10 cellular contexts compared by ENCODE assay signal in genomic region chr6:113352029-113352801, GRCh38.
DNase-seq lines count a peak whose midpoint lies in the region; ATAC-seq and TF ChIP-seq lines count a peak whose summit lies in the region.
"Had no signal": no experiment of that assay in that cellular context is flagged by ENCODE, and none has a peak within 500 bp of the region (broad histone marks: within the 10 kb centered on the region; RNA-seq: fewer than 3 reads in every experiment).

No MANE protein-coding gene starts in this region.

- H3K27me3 ChIP-seq in Caco-2 (replicated peaks; ENCODE audit: control insufficient read depth, insufficient read depth, low read length) (no peaks in the 10 kb centered on the region), body of pancreas (no peaks in the 10 kb centered on the region)
- H3K27me3 ChIP-seq in naive thymus-derived CD4-positive, alpha-beta T cell (ENCODE audit: control insufficient read depth in 2 of 2, insufficient read depth in 2 of 2, low read length in 2 of 2), result no peaks in the 10 kb centered on the region

- H3K36me3 Mint-ChIP-seq in Caco-2 (ENCODE audit: insufficient read depth, unreplicated experiment), result peaks cover 15% of the 10 kb centered on the region
- no peaks in the 10 kb centered on the region for H3K36me3 Mint-ChIP-seq in activated CD4-positive, alpha-beta memory T cell treated with anti-CD3 and anti-CD28 coated beads for 36 hours
- H3K36me3 Mint-ChIP-seq in naive thymus-derived CD4-positive, alpha-beta T cell, result no peaks in the 10 kb centered on the region
- H3K36me3 Mint-ChIP-seq: memory B cell had no signal

- TF ChIP-seq POLR2A in body of pancreas (IDR thresholded peaks at IDR 0.05) (no peak), lower leg skin (IDR thresholded peaks at IDR 0.05) (no peak)

- intact Hi-C loops in Caco-2 (cut with micrococcal nuclease; ENCODE audit: unreplicated experiment) (loop anchor here (1.0 to 5.0 kb wide), 8 partner anchors 46 to 506 kb away; no protein-coding TSS in a partner anchor), body of pancreas (cut with DNase I) (no loop called here), lower leg skin (cut with DNase I; ENCODE audit: low total_unique reads) (no loop called here)
- intact Hi-C loops in activated CD4-positive, alpha-beta memory T cell treated with anti-CD3 and anti-CD28 coated beads for 36 hours (cut with micrococcal nuclease), result no loop called here
- intact Hi-C loops in naive thymus-derived CD4-positive, alpha-beta T cell (cut with micrococcal nuclease), result no loop called here

- H3K9me3 Mint-ChIP-seq in Caco-2 (ENCODE audit: unreplicated experiment), result peaks cover 12% of the 10 kb centered on the region
- H3K9me3 Mint-ChIP-seq in activated CD4-positive, alpha-beta memory T cell treated with anti-CD3 and anti-CD28 coated beads for 36 hours, result no peaks in the 10 kb centered on the region
- peaks cover 0 to 11% (median 0%) of the 10 kb centered on the region in 11 donors for H3K9me3 Mint-ChIP-seq in naive thymus-derived CD4-positive, alpha-beta T cell
- H3K9me3 Mint-ChIP-seq: memory B cell had no signal

- 45 to 52% methylated on average over 3 of the region's 3 CpGs for WGBS in body of pancreas, 2 donors
- WGBS in lower leg skin, 2 donors, result 48 to 66% methylated on average over 3 of the region's 3 CpGs

- H3K4me1 ChIP-seq in Caco-2 (peaks cover 67% of the 10 kb centered on the region), body of pancreas (peaks cover 14% of the 10 kb centered on the region)
- H3K4me1 ChIP-seq in naive thymus-derived CD4-positive, alpha-beta T cell (ENCODE audit: control insufficient read depth in 2 of 2, insufficient read depth in 2 of 2, low read length in 2 of 2), result no peaks in the 10 kb centered on the region

- TSS peak; percentile 53 for BruUV-seq in Caco-2 (replicated peaks; lab: Mats Ljungman, UMichigan)

- peak; percentile 90 to 96 for DNase-seq in Caco-2
- peak; percentile 87 for DNase-seq in LHCN-M2 (ENCODE audit: low read depth)
- DNase-seq in body of pancreas, result peak; percentile 6 to 27 (median 16)
- DNase-seq in lung microvascular endothelial cell (ENCODE audit: low read depth in 2 of 2), result peak; percentile 50 to 69
- no peak for DNase-seq in activated CD4-positive, alpha-beta memory T cell treated with anti-CD3 and anti-CD28 coated beads for 36 hours
- no peak for DNase-seq in lower leg skin (ENCODE audit: low spot score in 2 of 2)
- DNase-seq in naive thymus-derived CD4-positive, alpha-beta T cell, result no peak
- DNase-seq in pons (ENCODE audit: low spot score), result no peak
- DNase-seq: activated CD4-positive, alpha-beta T cell treated with anti-CD3 and anti-CD28 coated beads for 48 hours had no signal

- peak overlapping the region; percentile 65 for H3K4me3 Mint-ChIP-seq in Caco-2 (ENCODE audit: unreplicated experiment)
- H3K4me3 Mint-ChIP-seq in activated CD4-positive, alpha-beta memory T cell treated with anti-CD3 and anti-CD28 coated beads for 36 hours, result no peak overlapping the region
- H3K4me3 Mint-ChIP-seq in naive thymus-derived CD4-positive, alpha-beta T cell, result no peak overlapping the region
- H3K4me3 Mint-ChIP-seq: memory B cell had no signal

- no peaks in the 10 kb centered on the region for H3K27me3 Mint-ChIP-seq in Caco-2 (ENCODE audit: insufficient read depth, unreplicated experiment)
- H3K27me3 Mint-ChIP-seq in activated CD4-positive, alpha-beta memory T cell treated with anti-CD3 and anti-CD28 coated beads for 36 hours, result peaks cover 2% of the 10 kb centered on the region
- no peaks in the 10 kb centered on the region for H3K27me3 Mint-ChIP-seq in naive thymus-derived CD4-positive, alpha-beta T cell
- H3K27me3 Mint-ChIP-seq: memory B cell had no signal

- CTCF ChIA-PET in Caco-2 (lab: Charles Lee), result interaction anchor here (0.9 to 1.3 kb wide), 3 partner anchors 46 to 507 kb away, joined by 3 to 7 read pairs (median 5); no protein-coding TSS in a partner anchor
- CTCF ChIA-PET in activated CD4-positive, alpha-beta memory T cell treated with anti-CD3 and anti-CD28 coated beads for 36 hours (lab: Charles Lee), result no interaction called here
- CTCF ChIA-PET in naive thymus-derived CD4-positive, alpha-beta T cell (lab: Charles Lee), result no interaction called here

- H3K27ac ChIP-seq in body of pancreas, result peak overlapping the region in 1 of 4 donors; percentile 34
- H3K27ac ChIP-seq in naive thymus-derived CD4-positive, alpha-beta T cell (ENCODE audit: low read depth, low read length), result no peak overlapping the region

- H3K27ac Mint-ChIP-seq in Caco-2 (ENCODE audit: unreplicated experiment), result peak overlapping the region; percentile 98
- no peak overlapping the region for H3K27ac Mint-ChIP-seq in activated CD4-positive, alpha-beta memory T cell treated with anti-CD3 and anti-CD28 coated beads for 36 hours
- H3K27ac Mint-ChIP-seq in naive thymus-derived CD4-positive, alpha-beta T cell, result no peak overlapping the region
- H3K27ac Mint-ChIP-seq: memory B cell had no signal

- H3K36me3 ChIP-seq in Caco-2 (ENCODE audit: control insufficient read depth, insufficient read depth, low read length) (no peaks in the 10 kb centered on the region), body of pancreas (replicated peaks in 1 of 2; ENCODE audit: insufficient read depth in 1 of 2, low read depth in 2 of 2) (no peaks in the 10 kb centered on the region)
- no peaks in the 10 kb centered on the region for H3K36me3 ChIP-seq in naive thymus-derived CD4-positive, alpha-beta T cell (ENCODE audit: control insufficient read depth in 2 of 3, insufficient read depth in 3 of 3, low read length in 3 of 3)

- peak; percentile 77 for ATAC-seq in body of pancreas
- ATAC-seq in naive thymus-derived CD4-positive, alpha-beta T cell, result no peak

- POLR2A ChIA-PET in Caco-2 (lab: Charles Lee), result interaction anchor here (0.6 to 0.9 kb wide), 3 partner anchors 187 to 507 kb away, joined by 3 read pairs; no protein-coding TSS in a partner anchor
- POLR2A ChIA-PET in activated CD4-positive, alpha-beta memory T cell treated with anti-CD3 and anti-CD28 coated beads for 36 hours (lab: Charles Lee), result no interaction called here
- POLR2A ChIA-PET in naive thymus-derived CD4-positive, alpha-beta T cell (lab: Charles Lee), result no interaction called here

- H3K4me3 ChIP-seq in Caco-2 (ENCODE audit: low read depth, low read length), result no peak overlapping the region
- H3K4me3 ChIP-seq in body of pancreas, result no peak overlapping the region
- H3K4me3 ChIP-seq in lower leg skin (ENCODE audit: low read depth, poor library complexity, severe bottlenecking), result no peak overlapping the region
- H3K4me3 ChIP-seq in naive thymus-derived CD4-positive, alpha-beta T cell (ENCODE audit: low read length), result no peak overlapping the region

- no peak for TF ChIP-seq CTCF in Caco-2 (IDR thresholded peaks at IDR 0.05; ENCODE audit: insufficient read depth in 1 of 2, low read depth in 1 of 2, low read length in 1 of 2, severe bottlenecking in 1 of 2, unreplicated experiment in 1 of 2)
- no peak for TF ChIP-seq CTCF in body of pancreas (IDR thresholded peaks at IDR 0.05)
- TF ChIP-seq CTCF in lower leg skin (IDR thresholded peaks at IDR 0.05), result peak in 1 of 3 donors; percentile 16

- peaks cover 67% of the 10 kb centered on the region for H3K4me1 Mint-ChIP-seq in Caco-2 (ENCODE audit: low read depth, unreplicated experiment)
- no peaks in the 10 kb centered on the region for H3K4me1 Mint-ChIP-seq in activated CD4-positive, alpha-beta memory T cell treated with anti-CD3 and anti-CD28 coated beads for 36 hours (ENCODE audit: low read depth)
- H3K4me1 Mint-ChIP-seq in naive thymus-derived CD4-positive, alpha-beta T cell, result no peaks in the 10 kb centered on the region

- no peaks in the 10 kb centered on the region for H3K9me3 ChIP-seq in Caco-2
- no peaks in the 10 kb centered on the region for H3K9me3 ChIP-seq in body of pancreas
- no peaks in the 10 kb centered on the region for H3K9me3 ChIP-seq in naive thymus-derived CD4-positive, alpha-beta T cell (ENCODE audit: control insufficient read depth in 2 of 3, low read length in 3 of 3)

Comparison
In these comparisons a context has a peak if more than half of its experiments do, and no peak if none do; other contexts are left out.
1. DNase-seq: peak in Caco-2 (2 of 2), LHCN-M2 (single experiment), body of pancreas (4 of 4) and lung microvascular endothelial cell (2 of 2); none in activated CD4-positive, alpha-beta memory T cell treated with anti-CD3 and anti-CD28 coated beads for 36 hours (single experiment), lower leg skin (0 of 2), naive thymus-derived CD4-positive, alpha-beta T cell (0 of 9) and pons (single experiment).